Comparison of ENCODE assay signal across 8 cellular contexts in the genomic region with DNA sequence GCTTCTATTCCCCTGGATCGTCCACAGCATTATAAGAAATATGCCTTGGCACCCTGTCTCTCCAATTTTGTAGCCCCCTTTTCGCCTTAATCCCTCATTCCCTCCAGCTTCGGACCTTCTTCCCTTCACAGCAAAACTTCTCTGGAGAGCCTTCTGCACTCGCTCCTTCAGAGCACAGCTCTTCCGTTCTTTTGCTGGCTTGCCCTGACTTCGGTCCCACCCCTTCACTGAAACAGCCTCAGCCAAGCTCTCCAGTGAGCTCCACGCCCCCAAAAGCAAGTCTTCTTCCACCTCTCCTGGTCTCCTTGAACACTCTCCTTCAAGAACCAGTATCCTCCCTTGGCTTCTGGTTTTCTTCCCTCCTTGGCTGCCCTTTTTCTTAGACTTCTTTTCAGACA. TPM values are rescaled to one million over a fixed set of nuclear protein-coding genes. Genes with fewer than 3 reads are reported as not detected.
DNase-seq lines count a peak whose midpoint lies in the region; ATAC-seq and TF ChIP-seq lines count a peak whose summit lies in the region.

No MANE protein-coding gene starts in this region.

- TF ChIP-seq CTCF in DND-41 (IDR thresholded peaks at IDR 0.05; ENCODE audit: borderline replicate concordance, extremely low read depth, low read length, poor library complexity, severe bottlenecking) (no peak), fibroblast of the aortic adventitia (IDR thresholded peaks at IDR 0.05; ENCODE audit: insufficient read depth, low read length) (no peak), prostate gland (IDR thresholded peaks at IDR 0.05) (no peak)

- ATAC-seq in DND-41 (ENCODE audit: insufficient read depth, low read depth): no peak
- no peak for ATAC-seq in T-helper 17 cell

- no peak overlapping the region; the same call in 1 of the 2 replicates for H3K9ac ChIP-seq in DND-41 (ENCODE audit: low read depth, low read length)

- no peaks in the 10 kb centered on the region for H3K79me2 ChIP-seq in DND-41 (ENCODE audit: insufficient read depth, low read length)

- no peak overlapping the region for H2AFZ ChIP-seq in DND-41 (ENCODE audit: low read depth, low read length)

- peaks cover 4% of the 10 kb centered on the region for H3K36me3 Mint-ChIP-seq in T-helper 17 cell (ENCODE audit: low read depth)

- peak overlapping the region in 1 of 2 experiments; percentile 60; a peak in 2 of 4 replicates for H3K4me3 ChIP-seq in DND-41 (ENCODE audit: low read depth in 1 of 2, low read length in 2 of 2)
- peak overlapping the region; percentile 79 for H3K4me3 ChIP-seq in fibroblast of the aortic adventitia (ENCODE audit: low read depth, low read length)
- H3K4me3 ChIP-seq in prostate gland: peak overlapping the region; percentile 73 to 74

- H3K4me1 ChIP-seq in DND-41 (ENCODE audit: insufficient read depth, low read length) (peaks cover 18% of the 10 kb centered on the region), prostate gland (replicated peaks) (peaks cover 4% of the 10 kb centered on the region)

- TF ChIP-seq POLR2A in prostate gland (IDR thresholded peaks at IDR 0.05): no peak

- H4K20me1 ChIP-seq in DND-41 (ENCODE audit: insufficient read depth, low read length): peaks cover 21% of the 10 kb centered on the region

- intact Hi-C loops in prostate gland (cut with DNase I): no loop called here

- no peak for DNase-seq in DND-41
- DNase-seq in T-helper 17 cell: no peak
- DNase-seq in fibroblast of the aortic adventitia (ENCODE audit: low read depth): peak; percentile 67
- DNase-seq in prostate gland (ENCODE audit: low spot score): no peak
- DNase-seq in Ammon's horn (ENCODE audit: low spot score): no peak
- DNase-seq in stimulated activated CD4-positive, alpha-beta T cell treated with anti-CD3 and anti-CD28 coated beads, Interleukin-4, amount 100 ng/mL, for 4 hours: no peak
- no peak for DNase-seq in T1000 (lab: John Stamatoyannopoulos, UW)
- DNase-seq in stimulated activated CD4-positive, alpha-beta T cell treated with anti-CD3 and anti-CD28 coated beads, Interleukin-15, amount 100 ng/mL, for 24 hours: no peak

- peaks cover 8% of the 10 kb centered on the region for H3K27me3 ChIP-seq in DND-41 (ENCODE audit: insufficient read depth, low read length, poor library complexity)
- no peaks in the 10 kb centered on the region for H3K27me3 ChIP-seq in prostate gland (replicated peaks; ENCODE audit: insufficient read depth)

- no peak overlapping the region for H3K27ac Mint-ChIP-seq in T-helper 17 cell

- peaks cover 18% of the 10 kb centered on the region for H3K4me1 Mint-ChIP-seq in T-helper 17 cell

- H3K9me3 ChIP-seq in DND-41 (ENCODE audit: insufficient read depth, low read length, severe bottlenecking): no peaks in the 10 kb centered on the region
- no peaks in the 10 kb centered on the region for H3K9me3 ChIP-seq in T-helper 17 cell (ENCODE audit: control insufficient read depth, low read length, poor library complexity, severe bottlenecking)
- H3K9me3 ChIP-seq in prostate gland: no peaks in the 10 kb centered on the region

- H3K36me3 ChIP-seq in DND-41 (ENCODE audit: insufficient read depth, low read length) (no peaks in the 10 kb centered on the region), prostate gland (no peaks in the 10 kb centered on the region)

- H3K4me3 Mint-ChIP-seq in T-helper 17 cell: peak overlapping the region; percentile 95

- H3K4me2 ChIP-seq in DND-41 (ENCODE audit: insufficient read depth, low read length): peak overlapping the region; percentile 90

- H3K27me3 Mint-ChIP-seq in T-helper 17 cell: peaks cover 23% of the 10 kb centered on the region

- H3K27ac ChIP-seq in DND-41 (ENCODE audit: low read length): no peak overlapping the region
- H3K27ac ChIP-seq in prostate gland: peak overlapping the region in 1 of 2 donors; percentile 15

- 3% methylated on average over 7 of the region's 7 CpGs for WGBS in prostate gland

RNA-seq across cellular contexts. Expression of gene SMOX, which starts 1.5 kb away (rescaled TPM):
- total RNA-seq in T-helper 17 cell (10 to 100 TPM in 1 of 2 donors, 1 to 10 TPM in 1; 3.1 to 40.8 TPM), fibroblast of the aortic adventitia (ENCODE audit: low replicate concordance) (7.4 and 7.8 TPM in 2 replicates), prostate gland (10 to 100 TPM; 22.7 to 26.6 TPM)
